Comparison of ENCODE assay signal across 28 cellular contexts in genomic region chr10:129274928-129275474, GRCh38.
DNase-seq lines count a peak whose midpoint lies in the region; ATAC-seq, FAIRE-seq and TF ChIP-seq lines count a peak whose summit lies in the region.
"Had no signal": no experiment of that assay in that cellular context is flagged by ENCODE, and none has a peak within 500 bp of the region (broad histone marks: within the 10 kb centered on the region; RNA-seq: fewer than 3 reads in every experiment).

No MANE protein-coding gene starts in this region.

- H3K4me3 ChIP-seq in H1 (ENCODE audit: extremely low read depth in 1 of 4, insufficient read depth in 2 of 4, low read depth in 3 of 4, low read length in 4 of 4) (no peak overlapping the region), MM.1S (ENCODE audit: low read length) (no peak overlapping the region)
- H3K4me3 ChIP-seq: BLaER1 treated with 17β-estradiol and CSF1 and Interleukin-3, amounts not matched to agents 10 nM and 100 nM; SJSA1; skin epidermis had no signal

- no peak for TF ChIP-seq POLR2A in H1 (IDR thresholded peaks at IDR 0.05; ENCODE audit: control extremely low read depth in 1 of 2, low read depth in 2 of 2, low read length in 2 of 2)

- H3K4me2 ChIP-seq in H1 (ENCODE audit: insufficient read depth in 1 of 2, low read depth in 2 of 2, low read length in 2 of 2) = no peak overlapping the region
- H3K4me2 ChIP-seq in MM.1S (ENCODE audit: low read depth, low read length) = no peak overlapping the region
- H3K4me2 ChIP-seq: KMS-11 had no signal

- H3K23ac ChIP-seq in H1 (ENCODE audit: insufficient read length) = no peak overlapping the region

- no peak overlapping the region for H3K4ac ChIP-seq in H1 (replicated peaks; ENCODE audit: insufficient read length, low read depth, low read length)

- H3K9ac ChIP-seq in H1 (replicated peaks in 1 of 4; ENCODE audit: extremely low read depth in 1 of 4, low read depth in 3 of 4, low read length in 3 of 4) = no peak overlapping the region
- no peak overlapping the region for H3K9ac ChIP-seq in MM.1S (ENCODE audit: low read length)
- H3K9ac ChIP-seq: BLaER1 treated with 17β-estradiol and CSF1 and Interleukin-3, amounts not matched to agents 10 nM and 100 nM; KMS-11 had no signal

- TF ChIP-seq EP300 in H1 (IDR thresholded peaks at IDR 0.05; ENCODE audit: borderline replicate concordance in 1 of 2, low read depth in 2 of 2, low read length in 2 of 2) = 0 out of 3 replicates have a peak, but pooled peaks of 1 of the 2 experiments have one; percentile 25

- H3K27ac ChIP-seq in H1 (ENCODE audit: low read depth, low read length) (no peak overlapping the region), MM.1S (ENCODE audit: low read length) (no peak overlapping the region)
- H3K27ac ChIP-seq: BLaER1 treated with 17β-estradiol and CSF1 and Interleukin-3, amounts not matched to agents 10 nM and 100 nM; KMS-11; SJSA1; skin epidermis had no signal

- H3K56ac ChIP-seq in H1 (replicated peaks; ENCODE audit: insufficient read length, low read depth, low read length) = no peak overlapping the region

- no peaks in the 10 kb centered on the region for H3F3A ChIP-seq in MM.1S (ENCODE audit: insufficient read depth, low read length)

- H3K23me2 ChIP-seq in H1 (ENCODE audit: low read depth, low read length) = no peaks in the 10 kb centered on the region

- H3K9me3 ChIP-seq in H1 (ENCODE audit: insufficient read depth in 2 of 2, low read depth in 1 of 2, low read length in 1 of 2) (no peaks in the 10 kb centered on the region), MM.1S (replicated peaks; ENCODE audit: insufficient read depth, low read length) (no peaks in the 10 kb centered on the region)
- H3K9me3 ChIP-seq: BLaER1 treated with 17β-estradiol and CSF1 and Interleukin-3, amounts not matched to agents 10 nM and 100 nM had no signal

- CTCF ChIA-PET in activated CD4-positive, alpha-beta T cell treated with anti-CD3 and anti-CD28 coated beads for 36 hours (lab: Charles Lee) = no interaction called here
- CTCF ChIA-PET in H1 (lab: Charles Lee; ENCODE audit: partially characterized antibody) = interaction anchor here (0.6 to 2.0 kb wide), 19 partner anchors 10 to 579 kb away, joined by 3 to 9 read pairs (median 3); no protein-coding TSS in a partner anchor

- no peak overlapping the region for H2BK5ac ChIP-seq in H1 (ENCODE audit: low read depth, low read length)

- 79% methylated on average over 8 of the region's 8 CpGs; no CpG with 5 or more reads in 1 of the 2 experiments for WGBS in H1 (ENCODE audit: extremely low coverage in 1 of 2, insufficient coverage in 1 of 2, insufficient read length in 1 of 2, insufficient replicate concordance in 2 of 2, low coverage in 1 of 2, low lambda C conversion rate in 2 of 2, missing lambda C conversion rate in 1 of 2), 2 experiments

- intact Hi-C loops in activated CD4-positive, alpha-beta T cell treated with anti-CD3 and anti-CD28 coated beads for 36 hours (cut with DNase I, micrococcal nuclease) = no loop called here

- ATAC-seq in activated CD4-positive, alpha-beta T cell treated with anti-CD3 and anti-CD28 coated beads for 36 hours = no peak
- no peak for ATAC-seq in GM19397 (IDR thresholded peaks at IDR 0.05; ENCODE audit: unreplicated experiment)
- ATAC-seq: activated naive CD4-positive, alpha-beta T cell treated with anti-CD3 and anti-CD28 coated beads, Interleukin-2, amount 50 U/mL, for 72 hours; naive thymus-derived CD4-positive, alpha-beta T cell; PC-3 had no signal

- TF ChIP-seq RAD21 in H1 (IDR thresholded peaks at IDR 0.05 in 1 of 2, conservative IDR thresholded peaks at IDR 0.05 in 1 of 2; ENCODE audit: low read depth in 2 of 2, low read length in 2 of 2) = peak; percentile 51 to 66

- H2AK5ac ChIP-seq in H1 (ENCODE audit: low read depth, low read length) = no peak overlapping the region

- DNase-seq in activated CD4-positive, alpha-beta T cell treated with anti-CD3 and anti-CD28 coated beads for 36 hours = peak; percentile 13
- DNase-seq in activated CD4-positive, alpha-beta T cell treated with anti-CD3 and anti-CD28 coated beads for 4 hours = no peak
- peak; percentile 14 for DNase-seq in HT-29 (ENCODE audit: low spot score)
- DNase-seq in H1 (ENCODE audit: low read depth in 1 of 2, low spot score in 2 of 2) = peak; percentile 19 to 79
- no peak for DNase-seq in neural crest cell (ENCODE audit: low read depth, low spot score)
- DNase-seq in NCI-H1694 (lab: John Stamatoyannopoulos, UW) = no peak
- DNase-seq in MM.1S = no peak
- DNase-seq: activated CD4-positive, CD25-positive, alpha-beta regulatory T cell; activated CD8-positive, alpha-beta memory T cell treated with anti-CD3 and anti-CD28 coated beads for 24 hours; naive thymus-derived CD4-positive, alpha-beta T cell; NCI-H1417; NCI-H2171; NCI-H69; PC-3; stimulated activated CD4-positive, alpha-beta T cell treated with anti-CD3 and anti-CD28 coated beads, Interleukin-2, amount 100 ng/mL, for 48 hours had no signal

- peaks cover 2% of the 10 kb centered on the region for H3K4me1 Mint-ChIP-seq in activated CD4-positive, alpha-beta T cell treated with anti-CD3 and anti-CD28 coated beads for 36 hours
- H3K4me1 Mint-ChIP-seq in neural crest cell = no peaks in the 10 kb centered on the region
- H3K4me1 Mint-ChIP-seq: memory B cell had no signal

- no peaks in the 10 kb centered on the region; a peak in 1 of 7 replicates for H3K27me3 ChIP-seq in H1 (replicated peaks in 1 of 4; ENCODE audit: control insufficient read depth in 3 of 4, extremely low read depth in 1 of 4, insufficient read depth in 3 of 4, low read length in 3 of 4)
- H3K27me3 ChIP-seq in MM.1S (replicated peaks; ENCODE audit: insufficient read depth, low read length) = no peaks in the 10 kb centered on the region
- H3K27me3 ChIP-seq: BLaER1 treated with 17β-estradiol and CSF1 and Interleukin-3, amounts not matched to agents 10 nM and 100 nM; SJSA1 had no signal

- no peak overlapping the region for H2BK12ac ChIP-seq in H1 (ENCODE audit: low read depth, low read length)

- no peak overlapping the region for H2BK15ac ChIP-seq in H1 (ENCODE audit: low read length)

- peaks cover 0 to 1% of the 10 kb centered on the region in 2 experiments for H4K20me1 ChIP-seq in H1 (replicated peaks in 1 of 2; ENCODE audit: control insufficient read depth in 1 of 2, insufficient read depth in 2 of 2, low read length in 2 of 2)
- H4K20me1 ChIP-seq in MM.1S (ENCODE audit: insufficient read depth, low read length) = no peaks in the 10 kb centered on the region
- H4K20me1 ChIP-seq: BLaER1 treated with 17β-estradiol and CSF1 and Interleukin-3, amounts not matched to agents 10 nM and 100 nM had no signal

- no peaks in the 10 kb centered on the region for H3K36me3 Mint-ChIP-seq in activated CD4-positive, alpha-beta T cell treated with anti-CD3 and anti-CD28 coated beads for 36 hours (ENCODE audit: low read depth)
- no peaks in the 10 kb centered on the region for H3K36me3 Mint-ChIP-seq in neural crest cell (ENCODE audit: low read depth)
- H3K36me3 Mint-ChIP-seq: activated naive CD4-positive, alpha-beta T cell treated with anti-CD3 and anti-CD28 coated beads, Interleukin-2, amount 50 U/mL, for 72 hours; memory B cell had no signal

- no peak overlapping the region for H4K8ac ChIP-seq in H1 (ENCODE audit: extremely low read depth, insufficient read depth, low read length)

- H3K4me3 Mint-ChIP-seq in activated CD4-positive, alpha-beta T cell treated with anti-CD3 and anti-CD28 coated beads for 36 hours = no peak overlapping the region
- H3K4me3 Mint-ChIP-seq in neural crest cell = no peak overlapping the region
- H3K4me3 Mint-ChIP-seq: memory B cell; naive thymus-derived CD4-positive, alpha-beta T cell had no signal

- H2BK20ac ChIP-seq in H1 (ENCODE audit: low read length) = no peak overlapping the region

- no peak overlapping the region for H4K91ac ChIP-seq in H1 (replicated peaks; ENCODE audit: insufficient read length, low read length)

- H3K79me1 ChIP-seq in H1 (ENCODE audit: low read depth, low read length) = no peaks in the 10 kb centered on the region

- H3K36me3 ChIP-seq in H1 (ENCODE audit: control insufficient read depth in 2 of 4, insufficient read depth in 4 of 4, low read length in 3 of 4) (no peaks in the 10 kb centered on the region), MM.1S (replicated peaks; ENCODE audit: insufficient read depth, low read length) (no peaks in the 10 kb centered on the region)
- H3K36me3 ChIP-seq: BLaER1 treated with 17β-estradiol and CSF1 and Interleukin-3, amounts not matched to agents 10 nM and 100 nM; SJSA1 had no signal

- no peak overlapping the region for H3K27ac Mint-ChIP-seq in activated CD4-positive, alpha-beta T cell treated with anti-CD3 and anti-CD28 coated beads for 36 hours
- no peak overlapping the region for H3K27ac Mint-ChIP-seq in neural crest cell (ENCODE audit: unreplicated experiment)
- H3K27ac Mint-ChIP-seq: activated naive CD4-positive, alpha-beta T cell treated with anti-CD3 and anti-CD28 coated beads, Interleukin-2, amount 50 U/mL, for 72 hours; memory B cell had no signal

- H3K79me2 ChIP-seq in H1 (ENCODE audit: control insufficient read depth in 1 of 2, insufficient read depth in 2 of 2, low read length in 2 of 2) (no peaks in the 10 kb centered on the region), MM.1S (ENCODE audit: low read length) (no peaks in the 10 kb centered on the region)

- no peak overlapping the region for H3K18ac ChIP-seq in H1 (ENCODE audit: extremely low read depth, low read length)

- no peak overlapping the region for H4K5ac ChIP-seq in H1 (ENCODE audit: insufficient read length, low read depth, low read length)

- POLR2A ChIA-PET in activated CD4-positive, alpha-beta T cell treated with anti-CD3 and anti-CD28 coated beads for 36 hours (lab: Charles Lee) = no interaction called here
- POLR2A ChIA-PET in H1 (lab: Charles Lee; ENCODE audit: partially characterized antibody) = no interaction called here

- no peak overlapping the region for H3K14ac ChIP-seq in H1 (ENCODE audit: insufficient read length)

- H2AFZ ChIP-seq in H1 (ENCODE audit: low read length) = peak overlapping the region; percentile 55; the same call in 1 of the 2 replicates
- H2AFZ ChIP-seq in MM.1S (ENCODE audit: low read length) = no peak overlapping the region

- H3K9me2 ChIP-seq in MM.1S (replicated peaks; ENCODE audit: insufficient read depth, low read length) = no peaks in the 10 kb centered on the region

- no peak overlapping the region for H2BK120ac ChIP-seq in H1 (replicated peaks; ENCODE audit: low read depth, low read length)

- TF ChIP-seq CTCF in H1 (IDR thresholded peaks at IDR 0.05; ENCODE audit: control extremely low read depth in 1 of 3, insufficient read depth in 1 of 3, low read depth in 1 of 3, low read length in 3 of 3) (peak; percentile 51 to 53 (median 53)), neural crest cell (conservative IDR thresholded peaks at IDR 0.05) (peak; percentile 44), MM.1S (IDR thresholded peaks at IDR 0.05; ENCODE audit: low read length) (no peak)

- H3K4me1 ChIP-seq in H1 (replicated peaks in 1 of 4; ENCODE audit: control insufficient read depth in 3 of 4, insufficient read depth in 4 of 4, low read length in 3 of 4) (no peaks in the 10 kb centered on the region), MM.1S (ENCODE audit: low read length) (no peaks in the 10 kb centered on the region)
- H3K4me1 ChIP-seq: SJSA1 had no signal

- no peaks in the 10 kb centered on the region for H3K9me3 Mint-ChIP-seq in activated CD4-positive, alpha-beta T cell treated with anti-CD3 and anti-CD28 coated beads for 36 hours (ENCODE audit: low read depth)
- no peaks in the 10 kb centered on the region for H3K9me3 Mint-ChIP-seq in neural crest cell
- H3K9me3 Mint-ChIP-seq: activated naive CD4-positive, alpha-beta T cell treated with anti-CD3 and anti-CD28 coated beads, Interleukin-2, amount 50 U/mL, for 72 hours had no signal

- peaks cover 18% of the 10 kb centered on the region for H3K27me3 Mint-ChIP-seq in activated CD4-positive, alpha-beta T cell treated with anti-CD3 and anti-CD28 coated beads for 36 hours
- no peaks in the 10 kb centered on the region for H3K27me3 Mint-ChIP-seq in neural crest cell (ENCODE audit: low read depth)

- no peak for FAIRE-seq in H1 (lab: Jason Lieb, UNC)
- FAIRE-seq: A204.1, colon, D721Med, G401.6, GM12891, urothelium cell line had no signal

Comparison
In these comparisons a context has a peak if more than half of its experiments do, and no peak if none do; other contexts are left out.
1. DNase-seq: peak in activated CD4-positive, alpha-beta T cell treated with anti-CD3 and anti-CD28 coated beads for 36 hours (single experiment), HT-29 (single experiment) and H1 (2 of 2); none in activated CD4-positive, alpha-beta T cell treated with anti-CD3 and anti-CD28 coated beads for 4 hours (0 of 2), neural crest cell (single experiment), NCI-H1694 (single experiment) and MM.1S (single experiment).